ENCODE assay signal across 8 cellular contexts in the genomic region with DNA sequence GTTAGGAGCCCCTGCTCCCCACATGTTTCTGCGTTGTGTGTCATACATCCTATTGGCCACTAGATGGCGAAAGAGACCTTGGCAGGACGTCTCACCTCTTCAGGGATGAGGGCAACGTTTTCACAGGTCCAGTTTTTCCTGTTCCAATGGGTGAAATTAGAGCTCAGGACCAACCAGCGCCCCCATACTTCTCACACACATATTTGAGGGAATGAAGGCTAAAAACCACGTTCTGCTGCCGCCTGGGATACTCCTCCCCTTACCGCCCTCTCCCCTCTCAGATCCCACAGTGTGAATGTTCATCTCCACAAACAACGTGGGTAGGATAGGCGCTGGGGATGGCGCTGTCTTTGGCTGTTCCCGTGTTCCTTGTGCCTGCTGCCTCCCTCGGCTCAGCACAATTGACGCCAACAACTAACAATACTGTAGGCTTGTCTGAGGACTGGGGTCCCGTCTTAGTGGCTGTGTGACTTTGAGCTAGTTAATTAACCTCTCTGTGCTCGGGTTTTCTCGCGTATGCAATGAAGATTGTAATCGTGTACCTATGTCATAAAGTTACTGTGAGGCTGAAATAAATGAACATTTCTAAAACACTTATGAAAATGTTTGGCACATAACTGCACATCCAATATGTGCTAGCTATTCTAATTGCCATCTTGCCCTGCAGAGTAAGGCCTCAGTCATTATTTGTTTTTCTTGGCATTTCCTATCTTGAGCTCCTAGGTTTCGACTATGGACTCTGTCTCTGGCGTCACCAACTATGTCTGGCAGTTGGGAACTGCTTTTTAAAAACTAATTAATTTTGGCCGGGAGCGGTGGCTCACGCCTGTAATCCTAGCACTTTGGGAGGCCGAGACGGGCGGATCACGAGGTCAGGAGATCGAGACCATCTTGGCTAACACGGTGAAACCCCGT.
A peak's percentile ranks its signal among the peaks of the same experiment; 100 is the strongest.
DNase-seq lines count a peak whose midpoint lies in the region; ATAC-seq and TF ChIP-seq lines count a peak whose summit lies in the region.

No MANE protein-coding gene starts in this region.

- peaks cover 0 to 38% of the 10 kb centered on the region in 2 donors for H3K27me3 ChIP-seq in breast epithelium
- H3K27me3 ChIP-seq in kidney epithelial cell (ENCODE audit: control insufficient read depth, insufficient read depth, low read length) = peaks cover 2% of the 10 kb centered on the region
- H3K27me3 ChIP-seq in thyroid gland = no peaks in the 10 kb centered on the region

- TF ChIP-seq CTCF in RWPE1 (conservative IDR thresholded peaks at IDR 0.05; ENCODE audit: low read depth) (peak; percentile 69), breast epithelium (IDR thresholded peaks at IDR 0.05) (peak; percentile 55 to 81 (median 81)), kidney epithelial cell (IDR thresholded peaks at IDR 0.05; ENCODE audit: insufficient read depth, low read length, poor library complexity, severe bottlenecking) (peak; percentile 94), thyroid gland (IDR thresholded peaks at IDR 0.05) (peak; percentile 25 to 92 (median 64))

- TF ChIP-seq POLR2A in breast epithelium (IDR thresholded peaks at IDR 0.05) = no peak
- TF ChIP-seq POLR2A in thyroid gland (IDR thresholded peaks at IDR 0.05) = no peak

- H3K27ac ChIP-seq in RWPE1 (no peak overlapping the region), breast epithelium (no peak overlapping the region), thyroid gland (no peak overlapping the region)

- CTCF ChIA-PET in RWPE1 (lab: Yijun Ruan, JAX) = interaction anchor here (0.6 to 1.8 kb wide), 10 partner anchors 15 to 969 kb away, joined by 3 to 8 read pairs (median 4); a partner anchor contains a TSS

- intact Hi-C loops in breast epithelium (cut with DNase I; ENCODE audit: low total_unique reads) (no loop called here), thyroid gland (cut with DNase I) (no loop called here)

- TF ChIP-seq RAD21 in Ishikawa (IDR thresholded peaks at IDR 0.05; ENCODE audit: low read depth) = peak; percentile 69

- H3K4me3 ChIP-seq in breast epithelium (no peak overlapping the region), kidney epithelial cell (ENCODE audit: low read depth, low read length) (no peak overlapping the region), thyroid gland (replicated peaks in 1 of 3) (no peak overlapping the region)

- H3K36me3 ChIP-seq in breast epithelium = no peaks in the 10 kb centered on the region
- no peaks in the 10 kb centered on the region for H3K36me3 ChIP-seq in kidney epithelial cell (ENCODE audit: control insufficient read depth, insufficient read depth, low read length)
- no peaks in the 10 kb centered on the region for H3K36me3 ChIP-seq in thyroid gland

- H3K9me3 ChIP-seq in breast epithelium (no peaks in the 10 kb centered on the region), thyroid gland (no peaks in the 10 kb centered on the region)

- POLR2A ChIA-PET in RWPE1 (lab: Yijun Ruan, JAX; ENCODE audit: low non-redundant PET) = no interaction called here

- H3K4me1 ChIP-seq in breast epithelium = no peaks in the 10 kb centered on the region
- H3K4me1 ChIP-seq in thyroid gland = no peaks in the 10 kb centered on the region

- 65 to 74% methylated on average over 21 to 27 of the region's 31 CpGs for WGBS in thyroid gland, 2 donors

- TF ChIP-seq EP300 in Ishikawa (IDR thresholded peaks at IDR 0.05; ENCODE audit: borderline replicate concordance) = no peak

- peak; percentile 90 for ATAC-seq in GM19467 (IDR thresholded peaks at IDR 0.05; ENCODE audit: unreplicated experiment)

- peak; percentile 76 for DNase-seq in NCI-H82 (lab: John Stamatoyannopoulos, UW)
- no peak for DNase-seq in NCI-H82 treated with DMSO at 0.1 percent for 48 hours (lab: John Stamatoyannopoulos, UW; ENCODE audit: unreplicated experiment)
- peak; percentile 49 for DNase-seq in RWPE1 (ENCODE audit: low spot score)
- DNase-seq in breast epithelium (ENCODE audit: low spot score in 2 of 2) = no peak
- DNase-seq in kidney epithelial cell (ENCODE audit: low read depth) = peak; percentile 14
- DNase-seq in thyroid gland = peak; percentile 12 to 17

TF ChIP-seq in Ishikawa, 13 proteins besides CTCF, POLR2A, EP300 and RAD21:
- TF ChIP-seq YY1 (IDR thresholded peaks at IDR 0.05; ENCODE audit: low read depth) (no peak), NFIC (IDR thresholded peaks at IDR 0.05) (no peak), TAF1 (IDR thresholded peaks at IDR 0.05; ENCODE audit: low read depth) (no peak), ZBTB7A (IDR thresholded peaks at IDR 0.05; ENCODE audit: low read depth) (no peak), TEAD4 (IDR thresholded peaks at IDR 0.05) (no peak), EGR1 (IDR thresholded peaks at IDR 0.05) (no peak), FOXM1 (IDR thresholded peaks at IDR 0.05; ENCODE audit: borderline replicate concordance, low read depth) (no peak)

Comparison
In these comparisons a context has a peak if more than half of its experiments do, and no peak if none do; other contexts are left out.
1. DNase-seq: peak in NCI-H82 (single experiment), RWPE1 (single experiment), kidney epithelial cell (single experiment) and thyroid gland (2 of 2); none in NCI-H82 treated with DMSO at 0.1 percent for 48 hours (single experiment) and breast epithelium (0 of 2).
2. Peak in every context shown above with its lines, with median percentiles within 50 percentile points of each other: CTCF ChIP-seq.